In genomic region chrX:9729161-9729885, GRCh38 we compare ENCODE assay signal across 24 cellular contexts. TPM values are rescaled to one million over a fixed set of nuclear protein-coding genes. Genes with fewer than 3 reads are reported as not detected.
DNase-seq lines count a peak whose midpoint lies in the region; ATAC-seq and TF ChIP-seq lines count a peak whose summit lies in the region.
"Had no signal": no experiment of that assay in that cellular context is flagged by ENCODE, and none has a peak within 500 bp of the region (broad histone marks: within the 10 kb centered on the region; RNA-seq: fewer than 3 reads in every experiment).

No MANE protein-coding gene starts in this region.

- H3K23ac ChIP-seq in mesenchymal stem cell (ENCODE audit: low read length in 2 of 2) = no peak overlapping the region

- H3K18ac ChIP-seq in mesenchymal stem cell (ENCODE audit: low read depth in 1 of 2, low read length in 2 of 2) = peak overlapping the region in 1 of 2 experiments; percentile 21

- intact Hi-C loops in left cardiac atrium (cut with DNase I) (no loop called here), body of pancreas (cut with DNase I) (no loop called here), left ventricle myocardium inferior (cut with micrococcal nuclease) (no loop called here)

- H3K27me3 ChIP-seq in BLaER1 treated with 17β-estradiol and CSF1 and Interleukin-3, amounts not matched to agents 10 nM and 100 nM = no peaks in the 10 kb centered on the region
- no peaks in the 10 kb centered on the region for H3K27me3 ChIP-seq in mesenchymal stem cell (ENCODE audit: control insufficient read depth in 1 of 2, insufficient read depth in 1 of 2, low read length in 2 of 2)
- H3K27me3 ChIP-seq in body of pancreas = no peaks in the 10 kb centered on the region
- H3K27me3 ChIP-seq in left ventricle myocardium inferior (ENCODE audit: low read depth) = no peaks in the 10 kb centered on the region

- H3K9ac ChIP-seq in BLaER1 treated with 17β-estradiol and CSF1 and Interleukin-3, amounts not matched to agents 10 nM and 100 nM = no peak overlapping the region
- H3K9ac ChIP-seq in mesenchymal stem cell (ENCODE audit: low read length) = no peak overlapping the region

- H2AFZ ChIP-seq in mesenchymal stem cell (ENCODE audit: low read depth, low read length) = no peak overlapping the region

- H3K14ac ChIP-seq in mesenchymal stem cell (ENCODE audit: low read length in 2 of 2) = no peak overlapping the region

- H3K4me2 ChIP-seq in BLaER1 treated with 17β-estradiol and CSF1 and Interleukin-3, amounts not matched to agents 10 nM and 100 nM = peak overlapping the region in 10 of 11 experiments; percentile 1 to 49 (median 36); a peak in 21 of 22 replicates
- H3K4me2 ChIP-seq in mesenchymal stem cell (ENCODE audit: low read length, poor library complexity, severe bottlenecking) = no peak overlapping the region

- H2BK12ac ChIP-seq in mesenchymal stem cell (ENCODE audit: low read length in 2 of 2) = no peak overlapping the region

- H3K36me3 ChIP-seq in BLaER1 treated with 17β-estradiol and CSF1 and Interleukin-3, amounts not matched to agents 10 nM and 100 nM = no peaks in the 10 kb centered on the region
- H3K36me3 ChIP-seq in mesenchymal stem cell (ENCODE audit: control insufficient read depth in 1 of 2, insufficient read depth in 2 of 2, low read depth in 1 of 2, low read length in 2 of 2) = no peaks in the 10 kb centered on the region
- no peaks in the 10 kb centered on the region for H3K36me3 ChIP-seq in body of pancreas (replicated peaks in 1 of 2; ENCODE audit: insufficient read depth in 1 of 2, low read depth in 2 of 2)
- H3K36me3 ChIP-seq in left ventricle myocardium inferior = no peaks in the 10 kb centered on the region

- no peak overlapping the region for H4K8ac ChIP-seq in mesenchymal stem cell (ENCODE audit: low read length)

- no peak overlapping the region for H2BK15ac ChIP-seq in mesenchymal stem cell (ENCODE audit: low read depth, poor library complexity, severe bottlenecking)

- H3K4ac ChIP-seq in mesenchymal stem cell (ENCODE audit: low read depth in 1 of 2, low read length in 2 of 2) = no peak overlapping the region

- H2AK5ac ChIP-seq in mesenchymal stem cell (ENCODE audit: low read length, severe bottlenecking) = no peak overlapping the region

- 50% methylated on average over 4 of the region's 5 CpGs for WGBS in mesenchymal stem cell
- WGBS in body of pancreas, 2 donors = 75 to 89% methylated on average over 1 to 5 of the region's 5 CpGs

- H2BK5ac ChIP-seq in mesenchymal stem cell (ENCODE audit: low read depth, low read length, poor library complexity, severe bottlenecking) = no peak overlapping the region

- DNase-seq in RPMI7951 (ENCODE audit: low read depth) = peak; percentile 72
- DNase-seq in epidermal melanocyte (ENCODE audit: insufficient read length, low spot score) = peak; percentile 40
- DNase-seq in mesenchymal stem cell = peak; percentile 81
- DNase-seq in left cardiac atrium = no peak
- no peak for DNase-seq in body of pancreas
- no peak for DNase-seq in left ventricle myocardium inferior
- DNase-seq: ACHN; activated CD4-positive, alpha-beta T cell treated with anti-CD3 and anti-CD28 coated beads, Interleukin-2, amount 50 U/mL, for 48 hours; activated naive CD4-positive, alpha-beta T cell treated with anti-CD3 and anti-CD28 coated beads, Interleukin-2, amount 50 U/mL, for 16 hours; DND-41; H7; NCI-H1694; NCI-H2171; NCI-H510A treated with DMSO at 0.1 percent for 48 hours; stimulated activated CD4-positive, alpha-beta T cell treated with anti-CD3 and anti-CD28 coated beads, Interleukin-4, amount 100 ng/mL, for 4 hours; substantia nigra had no signal

- no peak overlapping the region for H3K4me3 ChIP-seq in BLaER1 treated with 17β-estradiol and CSF1 and Interleukin-3, amounts not matched to agents 10 nM and 100 nM
- H3K4me3 ChIP-seq in mesenchymal stem cell (ENCODE audit: insufficient read depth in 1 of 2, low read depth in 1 of 2, low read length in 2 of 2) (no peak overlapping the region), body of pancreas (no peak overlapping the region), left ventricle myocardium inferior (no peak overlapping the region)

- H2BK120ac ChIP-seq in mesenchymal stem cell (ENCODE audit: low read depth, low read length) = no peak overlapping the region

- no peaks in the 10 kb centered on the region for H3K79me1 ChIP-seq in mesenchymal stem cell (replicated peaks; ENCODE audit: low read length, poor library complexity, severe bottlenecking)

- H3K4me1 ChIP-seq in BLaER1 treated with 17β-estradiol and CSF1 and Interleukin-3, amounts not matched to agents 10 nM and 100 nM = peaks cover 14 to 22% (median 19%) of the 10 kb centered on the region in 10 experiments; a peak in 19 of 20 replicates
- H3K4me1 ChIP-seq in mesenchymal stem cell (ENCODE audit: control insufficient read depth, insufficient read depth, low read depth, low read length) = no peaks in the 10 kb centered on the region
- no peaks in the 10 kb centered on the region for H3K4me1 ChIP-seq in body of pancreas
- H3K4me1 ChIP-seq in left ventricle myocardium inferior = no peaks in the 10 kb centered on the region

- H4K20me1 ChIP-seq in BLaER1 treated with 17β-estradiol and CSF1 and Interleukin-3, amounts not matched to agents 10 nM and 100 nM = no peaks in the 10 kb centered on the region

- no peak for ATAC-seq in GM21528 (IDR thresholded peaks at IDR 0.05; ENCODE audit: low FRiP score, unreplicated experiment)
- ATAC-seq in left cardiac atrium = no peak
- ATAC-seq in body of pancreas = no peak
- ATAC-seq: activated T-helper 17 cell treated with anti-CD3 and anti-CD28 coated beads, Interleukin-2, amount 50 U/mL, for 72 hours; Panc1; sciatic nerve; stimulated activated memory B cell treated with anti-CD40 and anti-IgM and Interleukin-4, amounts not matched to agents 10 μg/mL and 1 μg/mL and 100 μg/mL, for 72 hours had no signal

- no peak overlapping the region for H4K91ac ChIP-seq in mesenchymal stem cell (ENCODE audit: low read length)

- TF ChIP-seq POLR2A in body of pancreas (IDR thresholded peaks at IDR 0.05) = no peak

- peaks cover 44 to 64% (median 54%) of the 10 kb centered on the region in 11 experiments for H3K9me3 ChIP-seq in BLaER1 treated with 17β-estradiol and CSF1 and Interleukin-3, amounts not matched to agents 10 nM and 100 nM (replicated peaks in 1 of 11)
- H3K9me3 ChIP-seq in mesenchymal stem cell (ENCODE audit: control insufficient read depth, low read length) (peaks cover 34% of the 10 kb centered on the region), body of pancreas (no peaks in the 10 kb centered on the region), left ventricle myocardium inferior (replicated peaks) (peaks cover 17% of the 10 kb centered on the region)

- no peak for TF ChIP-seq CTCF in body of pancreas (IDR thresholded peaks at IDR 0.05)
- no peak for TF ChIP-seq CTCF in left ventricle myocardium inferior (IDR thresholded peaks at IDR 0.05; ENCODE audit: borderline replicate concordance)

- H3K27ac ChIP-seq in BLaER1 treated with 17β-estradiol and CSF1 and Interleukin-3, amounts not matched to agents 10 nM and 100 nM = no peak overlapping the region
- H3K27ac ChIP-seq in mesenchymal stem cell (ENCODE audit: low read length, poor library complexity, severe bottlenecking) (no peak overlapping the region), body of pancreas (no peak overlapping the region), left ventricle myocardium inferior (replicated peaks) (no peak overlapping the region)

RNA-seq across cellular contexts. Expression of gene GPR143, which starts 36.3 kb away (rescaled TPM):
- 4.3 and 6.4 TPM in 2 replicates for total RNA-seq in RPMI7951 (2014; rRNA removed; shearing (Covaris generic))
- 1.2 TPM for polyA plus RNA-seq in mesenchymal stem cell (2013, experiment 1 of 2)
- polyA plus RNA-seq in mesenchymal stem cell (2013, experiment 2 of 2) = 1.3 TPM
- total RNA-seq in left cardiac atrium (under 1 TPM in 1 of 2 donors, not detected in 1; 0.44 TPM), body of pancreas (1 to 10 TPM in 1 of 2 donors, under 1 TPM in 1; 0.99 to 2.3 TPM), left ventricle myocardium inferior (not detected)
- total RNA-seq: activated T-helper 17 cell treated with anti-CD3 and anti-CD28 coated beads, Interleukin-2, amount 50 U/mL, for 72 hours; sciatic nerve; T-helper 1 cell treated with Interleukin-12 subunit alpha and Interleukin-12 subunit beta and Interleukin-4 antibody, amounts not matched to agents 30 ng/mL and 1 ng/mL, for 36 hours had no signal
- polyA plus RNA-seq: CD14-positive monocyte had no signal

RNA-seq across cellular contexts. Expression of gene SHROOM2, which starts 56.9 kb away (rescaled TPM):
- total RNA-seq in RPMI7951 (2014; rRNA removed; shearing (Covaris generic)) = 27.3 and 29.3 TPM in 2 replicates
- polyA plus RNA-seq in mesenchymal stem cell (2013, experiment 1 of 2) = 7.9 TPM
- polyA plus RNA-seq in mesenchymal stem cell (2013, experiment 2 of 2) = 7.6 TPM
- total RNA-seq in left cardiac atrium (1 to 10 TPM; 1.1 to 2.7 TPM), body of pancreas (1 to 10 TPM; 9.9 TPM), left ventricle myocardium inferior (0.71 TPM)
- total RNA-seq: activated T-helper 17 cell treated with anti-CD3 and anti-CD28 coated beads, Interleukin-2, amount 50 U/mL, for 72 hours; T-helper 1 cell treated with Interleukin-12 subunit alpha and Interleukin-12 subunit beta and Interleukin-4 antibody, amounts not matched to agents 30 ng/mL and 1 ng/mL, for 36 hours had no signal
- polyA plus RNA-seq: CD14-positive monocyte had no signal

Comparison
In these comparisons a context has a peak if more than half of its experiments do, and no peak if none do; other contexts are left out.
1. DNase-seq: peak in RPMI7951 (single experiment), epidermal melanocyte (single experiment) and mesenchymal stem cell (single experiment); none in left cardiac atrium (single experiment), body of pancreas (0 of 4) and left ventricle myocardium inferior (single experiment).